11 cellular contexts compared by ENCODE assay signal in genomic region chr18:1057367-1057766, GRCh38.
"Had no signal": no experiment of that assay in that cellular context is flagged by ENCODE, and none has a peak within 500 bp of the region (broad histone marks: within the 10 kb centered on the region; RNA-seq: fewer than 3 reads in every experiment).

No MANE protein-coding gene starts in this region.

- DNase-seq: GM23248, GOT3, H7, H9, HCEC 1CT, HFFc6 had no signal

- H3K36me3 ChIP-seq: HAP-1 had no signal

- FAIRE-seq: H1, H54 had no signal

- H3K9ac ChIP-seq: GM23248 had no signal

- H3K9me3 ChIP-seq: HAP-1 had no signal

- H3K4me1 ChIP-seq: HAP-1 had no signal

- H3K4me2 ChIP-seq: GM23338 had no signal

- ATAC-seq: GM23338, HCT116 had no signal

- H3K27ac ChIP-seq: GM23248 had no signal

- H3K4me3 ChIP-seq: GM23248, GM23338, HAP-1 had no signal

- H2AFZ ChIP-seq: GM23248, GM23338 had no signal
